In genomic region chr20:59731371-59731770, GRCh38 we compare ENCODE assay signal across 26 cellular contexts.
"Had no signal": no experiment of that assay in that cellular context is flagged by ENCODE, and none has a peak within 500 bp of the region (broad histone marks: within the 10 kb centered on the region; RNA-seq: fewer than 3 reads in every experiment).

No MANE protein-coding gene starts in this region.

- ATAC-seq: activated CD8-positive, alpha-beta T cell treated with anti-CD3 and anti-CD28 coated beads for 36 hours; activated T-cell treated with anti-CD3 and anti-CD28 coated beads, Interleukin-2, amount 50 U/mL, for 72 hours; activated T-helper 17 cell treated with anti-CD3 and anti-CD28 coated beads, Interleukin-2, amount 50 U/mL, for 72 hours; K562; Panc1 had no signal

- H3K4me1 Mint-ChIP-seq: activated CD4-positive, alpha-beta T cell treated with anti-CD3 and anti-CD28 coated beads, Interleukin-2, amount 10 ng/mL, durations not matched to agents 24 days and 14 days; activated naive CD8-positive, alpha-beta T cell treated with anti-CD3 and anti-CD28 coated beads for 36 hours; activated T-helper 17 cell treated with anti-CD3 and anti-CD28 coated beads, Interleukin-2, amount 50 U/mL, for 72 hours had no signal

- H3K27me3 ChIP-seq: ascending aorta had no signal

- H3K27ac Mint-ChIP-seq: activated CD4-positive, alpha-beta T cell treated with anti-CD3 and anti-CD28 coated beads, Interleukin-2, amount 10 ng/mL, durations not matched to agents 24 days and 14 days; activated CD8-positive, alpha-beta T cell treated with anti-CD3 and anti-CD28 coated beads for 36 hours; activated naive CD8-positive, alpha-beta T cell treated with anti-CD3 and anti-CD28 coated beads for 36 hours; activated T-cell treated with anti-CD3 and anti-CD28 coated beads, Interleukin-2, amount 50 U/mL, for 72 hours; activated T-helper 17 cell treated with anti-CD3 and anti-CD28 coated beads, Interleukin-2, amount 50 U/mL, for 72 hours; T-helper 1 cell treated with Interleukin-12 subunit alpha and Interleukin-12 subunit beta and Interleukin-4 antibody, amounts not matched to agents 30 μg/mL and 1 μg/mL, for 36 hours; T-helper 2 cell treated with Interferon-gamma antibody and Interleukin-4, amounts not matched to agents 5 μg/mL and 100 μg/mL, for 36 hours had no signal

- H3K27me3 Mint-ChIP-seq: activated CD8-positive, alpha-beta T cell treated with anti-CD3 and anti-CD28 coated beads for 36 hours had no signal

- H3K36me3 Mint-ChIP-seq: activated naive CD8-positive, alpha-beta T cell treated with anti-CD3 and anti-CD28 coated beads for 36 hours had no signal

- H3K9me3 Mint-ChIP-seq: activated CD4-positive, alpha-beta T cell treated with anti-CD3 and anti-CD28 coated beads, Interleukin-2, amount 10 ng/mL, durations not matched to agents 24 days and 14 days; activated CD8-positive, alpha-beta T cell treated with anti-CD3 and anti-CD28 coated beads for 36 hours; activated naive CD8-positive, alpha-beta T cell treated with anti-CD3 and anti-CD28 coated beads for 36 hours; activated T-cell treated with anti-CD3 and anti-CD28 coated beads, Interleukin-2, amount 50 U/mL, for 72 hours; activated T-helper 17 cell treated with anti-CD3 and anti-CD28 coated beads, Interleukin-2, amount 50 U/mL, for 72 hours; T-helper 1 cell treated with Interleukin-12 subunit alpha and Interleukin-12 subunit beta and Interleukin-4 antibody, amounts not matched to agents 30 μg/mL and 1 μg/mL, for 36 hours; T-helper 2 cell treated with Interferon-gamma antibody and Interleukin-4, amounts not matched to agents 5 μg/mL and 100 μg/mL, for 36 hours had no signal

- H3K36me3 ChIP-seq: ascending aorta, breast epithelium had no signal

- H3K4me3 Mint-ChIP-seq: activated CD4-positive, alpha-beta T cell treated with anti-CD3 and anti-CD28 coated beads, Interleukin-2, amount 10 ng/mL, durations not matched to agents 24 days and 14 days; activated CD8-positive, alpha-beta T cell treated with anti-CD3 and anti-CD28 coated beads for 36 hours; activated naive CD8-positive, alpha-beta T cell treated with anti-CD3 and anti-CD28 coated beads for 36 hours; activated T-cell treated with anti-CD3 and anti-CD28 coated beads, Interleukin-2, amount 50 U/mL, for 72 hours; activated T-helper 17 cell treated with anti-CD3 and anti-CD28 coated beads, Interleukin-2, amount 50 U/mL, for 72 hours; T-helper 1 cell treated with Interleukin-12 subunit alpha and Interleukin-12 subunit beta and Interleukin-4 antibody, amounts not matched to agents 30 μg/mL and 1 μg/mL, for 36 hours; T-helper 2 cell treated with Interferon-gamma antibody and Interleukin-4, amounts not matched to agents 5 μg/mL and 100 μg/mL, for 36 hours had no signal

- H3K9me3 ChIP-seq: ascending aorta, breast epithelium had no signal

- H3K4me1 ChIP-seq: ascending aorta, breast epithelium had no signal

- H3K4me3 ChIP-seq: ascending aorta, breast epithelium, K562 had no signal

- H3K27ac ChIP-seq: ascending aorta, breast epithelium had no signal

- DNase-seq: activated CD4-positive, alpha-beta T cell treated with anti-CD3 and anti-CD28 coated beads, Interleukin-2, amount 10 ng/mL, durations not matched to agents 24 days and 14 days; activated CD4-positive, alpha-beta T cell treated with anti-CD3 and anti-CD28 coated beads, Interleukin-2, amount 50 U/mL, for 4 hours; activated CD8-positive, alpha-beta T cell treated with anti-CD3 and anti-CD28 coated beads for 36 hours; activated effector memory CD4-positive, alpha-beta T cell treated with anti-CD3 and anti-CD28 coated beads, Interleukin-2, amount 50 U/mL, for 16 hours; activated naive CD4-positive, alpha-beta T cell; activated naive CD4-positive, alpha-beta T cell treated with anti-CD3 and anti-CD28 coated beads, Interleukin-2, amount 50 U/mL, for 16 hours; activated naive CD8-positive, alpha-beta T cell treated with anti-CD3 and anti-CD28 coated beads for 36 hours; activated T-cell treated with anti-CD3 and anti-CD28 coated beads, Interleukin-2, amount 50 U/mL, for 1 hour; activated T-cell treated with anti-CD3 and anti-CD28 coated beads, Interleukin-2, amount 50 U/mL, for 72 hours; amniotic stem cell; NCI-H1105; NCI-H1417 treated with DMSO at 0.1 percent for 48 hours; NCI-H187 treated with DMSO at 0.1 percent for 48 hours; NCI-H2081; NCI-H2171 treated with DMSO at 0.1 percent for 48 hours; NCI-H2227 treated with DMSO at 0.1 percent for 48 hours; NCI-H524 treated with DMSO at 0.1 percent for 48 hours; Right ventricle myocardium superior; RPMI8226 had no signal
